27 cellular contexts compared by ENCODE assay signal in the genomic region with DNA sequence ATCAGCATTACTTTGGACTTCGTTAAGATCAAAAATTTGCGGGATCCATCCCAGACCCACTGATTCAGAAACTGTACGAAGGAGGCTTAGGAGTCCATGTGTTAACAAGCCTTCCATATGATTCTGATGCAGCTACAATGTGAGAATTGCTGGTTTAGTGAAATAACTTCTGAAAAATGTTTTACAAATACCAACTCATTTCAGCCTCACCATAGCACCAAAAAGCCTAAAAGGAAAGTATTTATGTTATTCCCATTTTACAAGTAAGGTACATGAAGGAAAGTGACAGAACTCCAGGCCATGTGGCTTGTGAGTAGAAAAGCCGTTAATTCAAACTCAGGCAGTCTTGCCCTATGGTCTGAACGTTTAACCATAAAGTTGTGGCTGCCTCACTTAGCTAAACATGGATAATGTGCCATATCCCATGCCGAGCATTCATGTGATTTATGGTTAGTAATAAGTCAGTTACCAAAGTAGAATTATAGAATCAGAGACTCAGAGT. TPM values are rescaled to one million over a fixed set of nuclear protein-coding genes. Genes with fewer than 3 reads are reported as not detected.
"Had no signal": no experiment of that assay in that cellular context is flagged by ENCODE, and none has a peak within 500 bp of the region (broad histone marks: within the 10 kb centered on the region; RNA-seq: fewer than 3 reads in every experiment).

No MANE protein-coding gene starts in this region.

- H3K27ac Mint-ChIP-seq: mesothelial cell of epicardium; natural killer cell; stimulated activated effector memory CD8-positive, alpha-beta T cell treated with anti-CD3 and anti-CD28 coated beads, Interleukin-12 subunit alpha, Interleukin-12 subunit beta, amount 100 ng/mL, for 72 hours; stimulated activated naive CD8-positive, alpha-beta T cell treated with anti-CD3 and anti-CD28 coated beads, Interleukin-15, Interleukin-2, amounts not matched to agents 100 ng/mL and 50 ng/mL, for 24 hours had no signal

- H3K4me1 ChIP-seq: prostate gland, suprapubic skin, uterus had no signal

- H3K36me3 Mint-ChIP-seq: mesothelial cell of epicardium; naive B cell; natural killer cell; stimulated activated effector memory CD8-positive, alpha-beta T cell treated with anti-CD3 and anti-CD28 coated beads, Interleukin-12 subunit alpha, Interleukin-12 subunit beta, amount 100 ng/mL, for 72 hours had no signal

- H3K27me3 ChIP-seq: pancreas, suprapubic skin, uterus had no signal

- DNase-seq: islet precursor cell; left ventricle myocardium inferior; mesendoderm; naive B cell; natural killer cell; nucleus accumbens; pancreas; posterior cingulate gyrus; retina; right cardiac atrium; sigmoid colon; small intestine; spleen; stimulated activated CD4-positive, alpha-beta T cell treated with anti-CD3 and anti-CD28 coated beads, Interleukin-4, amount 100 ng/mL, for 24 hours; stimulated activated naive CD4-positive, alpha-beta T cell; tibial artery; trophoblast cell; uterus had no signal

- ATAC-seq: natural killer cell; pancreas; right cardiac atrium; stimulated activated effector memory CD8-positive, alpha-beta T cell treated with anti-CD3 and anti-CD28 coated beads, Interleukin-12 subunit alpha, Interleukin-12 subunit beta, amount 100 ng/mL, for 72 hours had no signal

- H3K4me3 ChIP-seq: hepatocyte, left ventricle myocardium inferior, lung, pancreas, prostate gland, sigmoid colon, spleen, suprapubic skin, thoracic aorta, tibial artery, uterus had no signal

- H3K79me2 ChIP-seq: hepatocyte had no signal

- H3K4me1 Mint-ChIP-seq: natural killer cell; stimulated activated effector memory CD8-positive, alpha-beta T cell treated with anti-CD3 and anti-CD28 coated beads, Interleukin-12 subunit alpha, Interleukin-12 subunit beta, amount 100 ng/mL, for 72 hours had no signal

- H3K4me2 ChIP-seq: hepatocyte had no signal

- H3K27ac ChIP-seq: hepatocyte, left ventricle myocardium inferior, pancreas, prostate gland, sigmoid colon, spleen, suprapubic skin, thoracic aorta, tibial artery, uterus had no signal

- H3K4me3 Mint-ChIP-seq: natural killer cell; stimulated activated effector memory CD8-positive, alpha-beta T cell treated with anti-CD3 and anti-CD28 coated beads, Interleukin-12 subunit alpha, Interleukin-12 subunit beta, amount 100 ng/mL, for 72 hours; stimulated activated naive CD8-positive, alpha-beta T cell treated with anti-CD3 and anti-CD28 coated beads, Interleukin-15, Interleukin-2, amounts not matched to agents 100 ng/mL and 50 ng/mL, for 24 hours had no signal

- H3K9me3 ChIP-seq: left ventricle myocardium inferior, pancreas, prostate gland, sigmoid colon, spleen, suprapubic skin, thoracic aorta, tibial artery, uterus had no signal

- FAIRE-seq: pancreas, small intestine had no signal

- H3K36me3 ChIP-seq: left ventricle myocardium inferior, pancreas, prostate gland, sigmoid colon, spleen, suprapubic skin, thoracic aorta, tibial artery, uterus had no signal

- H3K9me3 Mint-ChIP-seq: mesothelial cell of epicardium; naive B cell; natural killer cell; neural crest cell; stimulated activated effector memory CD8-positive, alpha-beta T cell treated with anti-CD3 and anti-CD28 coated beads, Interleukin-12 subunit alpha, Interleukin-12 subunit beta, amount 100 ng/mL, for 72 hours; stimulated activated naive CD8-positive, alpha-beta T cell treated with anti-CD3 and anti-CD28 coated beads, Interleukin-15, Interleukin-2, amounts not matched to agents 100 ng/mL and 50 ng/mL, for 24 hours had no signal

- H2AFZ ChIP-seq: hepatocyte had no signal

RNA-seq across cellular contexts. Expression of a gene that starts 1.5 kb away (rescaled TPM):
- total RNA-seq: neural crest cell had no signal
